27 cellular contexts compared by ENCODE assay signal in the genomic region with DNA sequence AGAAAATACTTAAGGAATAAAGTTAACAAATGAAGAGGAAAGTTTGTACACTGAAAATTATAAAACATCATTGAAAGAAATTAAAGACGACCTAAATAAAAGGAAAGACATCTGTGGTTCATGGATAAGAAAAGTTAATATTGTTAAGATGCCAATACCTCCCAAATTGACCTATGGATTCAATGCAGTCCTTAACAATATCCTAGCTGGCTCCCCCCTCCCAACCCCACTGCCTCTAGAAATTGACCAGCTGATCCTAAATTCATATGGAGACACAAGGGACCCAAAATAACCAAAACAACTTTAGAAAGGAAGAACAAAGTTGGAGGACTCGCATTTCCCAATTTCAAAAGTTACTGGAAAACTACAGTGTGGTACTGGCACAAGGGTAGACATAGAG.
"Had no signal": no experiment of that assay in that cellular context is flagged by ENCODE, and none has a peak within 500 bp of the region (broad histone marks: within the 10 kb centered on the region; RNA-seq: fewer than 3 reads in every experiment).

No MANE protein-coding gene starts in this region.

- H3K27ac ChIP-seq: stomach, suprapubic skin, testis, thoracic aorta, thyroid gland, tibial artery, tibial nerve, transverse colon, upper lobe of left lung, upper lobe of right lung, uterus, vagina had no signal

- H3K9me3 ChIP-seq: testis, thyroid gland had no signal

- DNase-seq: stimulated activated CD4-positive, alpha-beta T cell treated with anti-CD3 and anti-CD28 coated beads, Interleukin-2, amount 100 ng/mL, for 48 hours; stimulated activated CD4-positive, alpha-beta T cell treated with anti-CD3 and anti-CD28 coated beads, Interleukin-4, amount 100 ng/mL, for 1 hour; stimulated activated CD4-positive, alpha-beta T cell treated with anti-CD3 and anti-CD28 coated beads, Interleukin-4, amount 100 ng/mL, for 24 hours; stimulated activated CD4-positive, alpha-beta T cell treated with anti-CD3 and anti-CD28 coated beads, Interleukin-4, amount 100 ng/mL, for 4 hours; stimulated activated CD8-positive, alpha-beta memory T cell treated with anti-CD3 and anti-CD28 coated beads, Interleukin-4, amount 100 ng/mL, for 48 hours; stimulated activated naive B cell treated with anti-CD40 and anti-IgM and Interleukin-4, amounts not matched to agents 10 μg/mL and 1 μg/mL and 100 μg/mL, for 72 hours; stimulated activated naive CD4-positive, alpha-beta T cell; stimulated activated naive CD4-positive, alpha-beta T cell treated with Interleukin-2 at 50 U/mL for 16 hours; stimulated activated naive CD8-positive, alpha-beta T cell treated with anti-CD3 and anti-CD28 coated beads, Interleukin-15, amount 100 ng/mL, for 72 hours; stimulated activated naive CD8-positive, alpha-beta T cell treated with anti-CD3 and anti-CD28 coated beads, Interleukin-15, Interleukin-2, amounts not matched to agents 100 U/mL and 50 U/mL, for 24 hours; stomach; substantia nigra; testis; thyroid gland; tibial artery; transverse colon; trophoblast cell; upper lobe of left lung; upper lobe of right lung; uterus had no signal

- H3K27me3 ChIP-seq: stomach, suprapubic skin, testis, thyroid gland, tibial artery, tibial nerve, transverse colon, upper lobe of left lung, upper lobe of right lung, uterus, vagina had no signal

- H3K4me1 ChIP-seq: suprapubic skin, testis, thyroid gland, tibial artery, transverse colon, upper lobe of right lung, uterus, vagina had no signal

- H3K36me3 ChIP-seq: suprapubic skin, thoracic aorta, thyroid gland, transverse colon, upper lobe of left lung, upper lobe of right lung, uterus, vagina had no signal

- FAIRE-seq: urothelium cell line had no signal

- ATAC-seq: stimulated activated effector memory CD8-positive, alpha-beta T cell treated with anti-CD3 and anti-CD28 coated beads, Interleukin-12 subunit alpha, Interleukin-12 subunit beta, amount 100 ng/mL, for 72 hours; stimulated activated memory B cell treated with anti-CD40 and anti-IgM and Interleukin-4, amounts not matched to agents 10 μg/mL and 1 μg/mL and 100 μg/mL, for 72 hours; stimulated activated naive B cell treated with anti-CD40 and anti-IgM and Interleukin-4, amounts not matched to agents 10 μg/mL and 1 μg/mL and 100 μg/mL, for 72 hours; stimulated activated naive CD8-positive, alpha-beta T cell treated with anti-CD3 and anti-CD28 coated beads, Interleukin-15, amount 100 ng/mL, for 72 hours; stimulated activated naive CD8-positive, alpha-beta T cell treated with anti-CD3 and anti-CD28 coated beads, Interleukin-15, Interleukin-2, amounts not matched to agents 100 U/mL and 50 U/mL, for 24 hours; upper lobe of right lung had no signal

- H3K4me3 ChIP-seq: stomach, suprapubic skin, testis, thoracic aorta, thyroid gland, tibial artery, tibial nerve, transverse colon, upper lobe of left lung, upper lobe of right lung, uterus, vagina had no signal
